Comparison of ENCODE assay signal across 1 cellular context in the genomic region with DNA sequence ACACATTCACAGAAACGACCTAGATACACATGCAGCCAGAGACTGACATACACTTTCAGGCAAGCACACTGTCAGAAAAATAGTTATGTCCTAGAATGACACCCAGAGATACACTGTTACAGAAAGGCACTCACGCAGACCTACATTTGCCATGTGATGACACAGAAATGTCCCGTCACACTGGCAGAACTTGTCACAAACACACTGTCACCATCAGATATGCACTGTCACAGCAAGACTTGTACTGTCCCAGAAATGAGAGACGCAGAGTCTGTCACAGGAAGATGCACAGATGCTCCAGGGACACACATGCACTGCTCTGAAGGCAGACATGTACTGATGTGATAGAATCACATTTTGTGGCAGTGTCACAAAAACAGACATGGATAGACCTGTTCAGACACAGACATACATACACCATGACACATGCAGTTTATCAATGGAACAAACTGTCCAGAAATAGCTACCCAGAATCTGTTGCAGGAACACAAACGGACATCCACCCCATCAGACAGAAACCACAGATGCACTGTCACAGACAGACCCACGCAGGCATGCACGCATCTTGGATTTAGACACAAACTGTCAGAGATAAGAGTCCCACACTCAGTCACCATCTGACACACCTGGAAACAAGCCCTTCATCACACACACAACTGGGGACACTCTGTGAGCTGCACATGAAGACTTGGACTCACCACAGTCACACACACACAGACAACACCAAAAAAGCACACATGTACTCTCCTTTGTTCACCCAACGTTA.
TF ChIP-seq lines count a peak whose summit lies in the region.

No MANE protein-coding gene starts in this region.

TF ChIP-seq in SK-N-SH treated with all-trans-retinoic acid at 6 μM for 48 hours, 23 proteins besides CTCF, POLR2A, EP300 and RAD21 (continued from another document):
- TF ChIP-seq ARNTL (CRISPR knock-in tag; IDR thresholded peaks at IDR 0.05; ENCODE audit: borderline replicate concordance, low read depth): no peak
- no peak for TF ChIP-seq ESRRG (CRISPR knock-in tag; IDR thresholded peaks at IDR 0.05)
- TF ChIP-seq RARB (CRISPR knock-in tag; IDR thresholded peaks at IDR 0.05): no peak
- TF ChIP-seq TOX (CRISPR knock-in tag; IDR thresholded peaks at IDR 0.05; ENCODE audit: borderline replicate concordance): no peak
- TF ChIP-seq BACH2 (CRISPR knock-in tag; IDR thresholded peaks at IDR 0.05; ENCODE audit: borderline replicate concordance): no peak
- TF ChIP-seq, protein P1, sequence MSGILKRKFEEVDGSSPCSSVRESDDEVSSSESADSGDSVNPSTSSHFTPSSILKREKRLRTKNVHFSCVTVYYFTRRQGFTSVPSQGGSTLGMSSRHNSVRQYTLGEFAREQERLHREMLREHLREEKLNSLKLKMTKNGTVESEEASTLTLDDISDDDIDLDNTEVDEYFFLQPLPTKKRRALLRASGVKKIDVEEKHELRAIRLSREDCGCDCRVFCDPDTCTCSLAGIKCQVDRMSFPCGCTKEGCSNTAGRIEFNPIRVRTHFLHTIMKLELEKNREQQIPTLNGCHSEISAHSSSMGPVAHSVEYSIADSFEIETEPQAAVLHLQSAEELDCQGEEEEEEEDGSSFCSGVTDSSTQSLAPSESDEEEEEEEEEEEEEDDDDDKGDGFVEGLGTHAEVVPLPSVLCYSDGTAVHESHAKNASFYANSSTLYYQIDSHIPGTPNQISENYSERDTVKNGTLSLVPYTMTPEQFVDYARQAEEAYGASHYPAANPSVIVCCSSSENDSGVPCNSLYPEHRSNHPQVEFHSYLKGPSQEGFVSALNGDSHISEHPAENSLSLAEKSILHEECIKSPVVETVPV (CRISPR knock-in tag; IDR thresholded peaks at IDR 0.05): no peak
- no peak for TF ChIP-seq TCF4 (CRISPR knock-in tag; IDR thresholded peaks at IDR 0.05; ENCODE audit: borderline replicate concordance)
- TF ChIP-seq, protein P2, sequence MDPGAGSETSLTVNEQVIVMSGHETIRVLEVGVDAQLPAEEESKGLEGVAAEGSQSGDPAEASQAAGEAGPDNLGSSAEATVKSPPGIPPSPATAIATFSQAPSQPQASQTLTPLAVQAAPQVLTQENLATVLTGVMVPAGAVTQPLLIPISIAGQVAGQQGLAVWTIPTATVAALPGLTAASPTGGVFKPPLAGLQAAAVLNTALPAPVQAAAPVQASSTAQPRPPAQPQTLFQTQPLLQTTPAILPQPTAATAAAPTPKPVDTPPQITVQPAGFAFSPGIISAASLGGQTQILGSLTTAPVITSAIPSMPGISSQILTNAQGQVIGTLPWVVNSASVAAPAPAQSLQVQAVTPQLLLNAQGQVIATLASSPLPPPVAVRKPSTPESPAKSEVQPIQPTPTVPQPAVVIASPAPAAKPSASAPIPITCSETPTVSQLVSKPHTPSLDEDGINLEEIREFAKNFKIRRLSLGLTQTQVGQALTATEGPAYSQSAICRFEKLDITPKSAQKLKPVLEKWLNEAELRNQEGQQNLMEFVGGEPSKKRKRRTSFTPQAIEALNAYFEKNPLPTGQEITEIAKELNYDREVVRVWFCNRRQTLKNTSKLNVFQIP (CRISPR knock-in tag; IDR thresholded peaks at IDR 0.05; ENCODE audit: borderline replicate concordance, low read depth): no peak
- TF ChIP-seq CSDC2 (CRISPR knock-in tag; IDR thresholded peaks at IDR 0.05): no peak
